ENCODE assay signal across 8 cellular contexts in genomic region chr9:130954317-130954716, GRCh38. TPM values are rescaled to one million over a fixed set of nuclear protein-coding genes. Genes with fewer than 3 reads are reported as not detected.
"Had no signal": no experiment of that assay in that cellular context is flagged by ENCODE, and none has a peak within 500 bp of the region (broad histone marks: within the 10 kb centered on the region; RNA-seq: fewer than 3 reads in every experiment).

No MANE protein-coding gene starts in this region.

- FAIRE-seq: HepG2 had no signal

- H3K9ac ChIP-seq: KMS-11 had no signal

- H3K27ac ChIP-seq: HL-60, KMS-11 had no signal

- ATAC-seq: HepG2 had no signal

- H3K4me2 ChIP-seq: KMS-11 had no signal

- DNase-seq: IMR-90, KG1 had no signal

RNA-seq across cellular contexts. Expression of gene FIBCD1, which starts 15.3 kb away (rescaled TPM):
- polyA plus RNA-seq: IgD-negative memory B cell had no signal

RNA-seq across cellular contexts. Expression of gene LAMC3, which starts 54.7 kb away (rescaled TPM):
- total RNA-seq: HT-29, IMR-90 had no signal
- polyA plus RNA-seq: IgD-negative memory B cell, IMR-90 had no signal

RNA-seq across cellular contexts. Expression of gene QRFP, which starts 57.7 kb away (rescaled TPM):
- total RNA-seq: HepG2, HT-29, HT1080, IMR-90 had no signal
- polyA plus RNA-seq: HepG2, IgD-negative memory B cell, IMR-90 had no signal
